8 cellular contexts compared by ENCODE assay signal in the genomic region with DNA sequence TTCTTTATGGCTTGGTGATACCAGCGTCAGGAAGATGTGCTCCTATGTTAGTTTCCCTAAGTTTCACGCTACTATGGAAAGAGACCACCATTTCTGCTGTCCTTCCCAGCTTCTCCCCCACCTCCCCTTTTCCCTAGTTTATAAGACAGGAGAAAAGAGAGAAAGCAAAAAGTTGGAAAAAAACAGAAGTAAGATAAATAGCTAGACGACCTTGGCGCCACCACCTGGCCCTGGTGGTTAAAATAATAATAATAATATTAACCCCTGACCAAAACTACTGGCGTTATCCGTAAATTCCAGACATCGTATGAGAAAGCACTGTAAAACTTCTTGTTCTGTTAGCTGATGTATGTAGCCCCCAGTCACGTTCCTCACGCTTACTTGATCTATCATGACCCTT. TPM values are rescaled to one million over a fixed set of nuclear protein-coding genes. Genes with fewer than 3 reads are reported as not detected.
A peak's percentile ranks its signal among the peaks of the same experiment; 100 is the strongest.
DNase-seq lines count a peak whose midpoint lies in the region; ATAC-seq and TF ChIP-seq lines count a peak whose summit lies in the region.
"Not testable (repeated sequence)": the region's sequence is repeated elsewhere in the genome, so short reads cannot be mapped to it uniquely, and the experiment has no call there.

No MANE protein-coding gene starts in this region.

- H3F3A ChIP-seq in GM23248 (ENCODE audit: insufficient read depth); PC-9 (ENCODE audit: insufficient read depth, low read depth): not testable (repeated sequence)

- ATAC-seq in activated T-helper 17 cell treated with anti-CD3 and anti-CD28 coated beads, Interleukin-2, amount 50 U/mL, for 72 hours (replicated peaks); right cardiac atrium: not testable (repeated sequence)

- H3K4me2 ChIP-seq in GM23248 (ENCODE audit: unreplicated experiment) (peak overlapping the region; percentile 66), PC-9 (peak overlapping the region; percentile 86)

- not testable (repeated sequence) for H3K9me3 ChIP-seq in GM23248 (ENCODE audit: low read depth); PC-9 (ENCODE audit: insufficient read depth, low read depth); right cardiac atrium (ENCODE audit: control insufficient read depth, low read length); muscle layer of duodenum (ENCODE audit: control insufficient read depth in 1 of 2, low read length in 2 of 2)

- not testable (repeated sequence) for H3K79me2 ChIP-seq in GM23248 (ENCODE audit: insufficient read depth)
- peaks cover 18% of the 10 kb centered on the region for H3K79me2 ChIP-seq in PC-9 (ENCODE audit: low read depth)

- H3K27me3 ChIP-seq in GM23248 (replicated peaks; ENCODE audit: insufficient read depth); PC-9 (ENCODE audit: insufficient read depth, low read depth); right cardiac atrium (ENCODE audit: control insufficient read depth, insufficient read depth); muscle layer of duodenum (ENCODE audit: low read depth, low read length): not testable (repeated sequence)

- H3K27ac ChIP-seq in 22Rv1 (peak overlapping the region; percentile 91), PC-9 (peak overlapping the region; percentile 54), right cardiac atrium (ENCODE audit: low read length) (peak overlapping the region; percentile 46), muscle layer of duodenum (ENCODE audit: low read length) (peak overlapping the region; percentile 92), skin epidermis (peak overlapping the region in 20 of 21 experiments; percentile 67 to 96 (median 89))
- H3K27ac ChIP-seq in GM23248 = not testable (repeated sequence)

- H3K4me3 ChIP-seq in GM23248 = peak overlapping the region; percentile 86
- H3K4me3 ChIP-seq in PC-9 = peak overlapping the region; percentile 91
- H3K4me3 ChIP-seq in right cardiac atrium (ENCODE audit: low read length) = peak overlapping the region; percentile 56
- peak overlapping the region; percentile 89 to 95 for H3K4me3 ChIP-seq in muscle layer of duodenum (ENCODE audit: low read depth in 1 of 2, low read length in 2 of 2)
- H3K4me3 ChIP-seq in skin epidermis = peak overlapping the region; percentile 70 to 97 (median 94)

- H3K9me3 Mint-ChIP-seq in activated T-helper 17 cell treated with anti-CD3 and anti-CD28 coated beads, Interleukin-2, amount 50 U/mL, for 72 hours; dendritic cell treated with granulocyte-macrophage colony-stimulating factor and Interleukin-4, amounts not matched to agents 40 ng/mL and 50 ng/mL, for 4 days: not testable (repeated sequence)

- BruUV-seq in PC-9 (replicated peaks; lab: Mats Ljungman, UMichigan) = not testable (repeated sequence)

- H2AFZ ChIP-seq in GM23248 (peak overlapping the region; percentile 95), PC-9 (peak overlapping the region; percentile 88)

- peaks cover 26% of the 10 kb centered on the region for H3K36me3 Mint-ChIP-seq in activated T-helper 17 cell treated with anti-CD3 and anti-CD28 coated beads, Interleukin-2, amount 50 U/mL, for 72 hours (ENCODE audit: low read depth)
- peaks cover 28% of the 10 kb centered on the region for H3K36me3 Mint-ChIP-seq in dendritic cell treated with granulocyte-macrophage colony-stimulating factor and Interleukin-4, amounts not matched to agents 40 ng/mL and 50 ng/mL, for 4 days (ENCODE audit: low read depth)

- peak overlapping the region; percentile 97 for H3K4me3 Mint-ChIP-seq in activated T-helper 17 cell treated with anti-CD3 and anti-CD28 coated beads, Interleukin-2, amount 50 U/mL, for 72 hours
- H3K4me3 Mint-ChIP-seq in dendritic cell treated with granulocyte-macrophage colony-stimulating factor and Interleukin-4, amounts not matched to agents 40 ng/mL and 50 ng/mL, for 4 days = peak overlapping the region; percentile 86

- H3K4me1 ChIP-seq in GM23248 (ENCODE audit: insufficient read depth); right cardiac atrium (ENCODE audit: control insufficient read depth, insufficient read depth, low read length): not testable (repeated sequence)
- H3K4me1 ChIP-seq in PC-9 (replicated peaks; ENCODE audit: insufficient read depth) = peaks cover 20% of the 10 kb centered on the region
- peaks cover 21 to 22% of the 10 kb centered on the region in 2 donors for H3K4me1 ChIP-seq in muscle layer of duodenum (ENCODE audit: control insufficient read depth in 1 of 2, insufficient read depth in 2 of 2, low read length in 2 of 2)

- TF ChIP-seq CTCF in 22Rv1 (IDR thresholded peaks at IDR 0.05) = peak; percentile 60
- TF ChIP-seq CTCF in PC-9 (conservative IDR thresholded peaks at IDR 0.05) = not testable (repeated sequence)

- POLR2A ChIA-PET in PC-9 (lab: Charles Lee; ENCODE audit: unreplicated experiment) = interaction anchor here (0.6 to 0.8 kb wide), 3 partner anchors 19 to 817 kb away, joined by 4 to 6 read pairs (median 5); no protein-coding TSS in a partner anchor

- peak overlapping the region; percentile 72 for H3K9ac ChIP-seq in GM23248

- H3K27me3 Mint-ChIP-seq in activated T-helper 17 cell treated with anti-CD3 and anti-CD28 coated beads, Interleukin-2, amount 50 U/mL, for 72 hours; dendritic cell treated with granulocyte-macrophage colony-stimulating factor and Interleukin-4, amounts not matched to agents 40 ng/mL and 50 ng/mL, for 4 days: not testable (repeated sequence)

- not testable (repeated sequence) for H4K20me1 ChIP-seq in GM23248 (ENCODE audit: insufficient read depth); PC-9 (ENCODE audit: insufficient read depth)

- CTCF ChIA-PET in PC-9 (lab: Charles Lee) = not testable (repeated sequence)

- H3K9me2 ChIP-seq in GM23248 (ENCODE audit: insufficient read depth); PC-9 (ENCODE audit: insufficient read depth): not testable (repeated sequence)

- intact Hi-C loops in PC-9 (cut with micrococcal nuclease; ENCODE audit: unreplicated experiment) (loop anchor here (5.0 kb wide), 1 partner anchor 67 kb away; a partner anchor contains a TSS), right cardiac atrium (cut with DNase I) (loop anchor here in 2 of 4 donors (5.0 to 10.0 kb wide), 2 partner anchors 59 to 152 kb away; no protein-coding TSS in a partner anchor)
- intact Hi-C loops in dendritic cell treated with granulocyte-macrophage colony-stimulating factor and Interleukin-4, amounts not matched to agents 40 ng/mL and 50 ng/mL, for 4 days (cut with micrococcal nuclease) = loop anchor here (5.0 to 10.0 kb wide), 2 partner anchors 69 to 152 kb away; a partner anchor contains a TSS

- peak overlapping the region; percentile 95 for H3K27ac Mint-ChIP-seq in activated T-helper 17 cell treated with anti-CD3 and anti-CD28 coated beads, Interleukin-2, amount 50 U/mL, for 72 hours
- peak overlapping the region; percentile 94 for H3K27ac Mint-ChIP-seq in dendritic cell treated with granulocyte-macrophage colony-stimulating factor and Interleukin-4, amounts not matched to agents 40 ng/mL and 50 ng/mL, for 4 days

- H3K36me3 ChIP-seq in GM23248 (ENCODE audit: low read depth); PC-9 (ENCODE audit: low read depth): not testable (repeated sequence)
- H3K36me3 ChIP-seq in muscle layer of duodenum (ENCODE audit: control insufficient read depth in 1 of 2, insufficient read depth in 2 of 2, low read length in 2 of 2) = peaks cover 7 to 10% of the 10 kb centered on the region in 2 donors

- not testable (repeated sequence) for DNase-seq in GM23248, right cardiac atrium
- DNase-seq in PC-9 = peak in 1 of 2 experiments; percentile 3

- peaks cover 24% of the 10 kb centered on the region for H3K4me1 Mint-ChIP-seq in activated T-helper 17 cell treated with anti-CD3 and anti-CD28 coated beads, Interleukin-2, amount 50 U/mL, for 72 hours
- peaks cover 36% of the 10 kb centered on the region for H3K4me1 Mint-ChIP-seq in dendritic cell treated with granulocyte-macrophage colony-stimulating factor and Interleukin-4, amounts not matched to agents 40 ng/mL and 50 ng/mL, for 4 days (ENCODE audit: low read depth)

- 14 to 16% methylated on average over 9 of the region's 9 CpGs for WGBS in GM23248 (ENCODE audit: low coverage in 1 of 2, low lambda C conversion rate in 2 of 2, missing lambda C conversion rate in 2 of 2), 2 experiments
- 7% methylated on average over 9 of the region's 9 CpGs for WGBS in right cardiac atrium

- in situ Hi-C loops in GM23248 (cut with MboI) = not testable (repeated sequence)

RNA-seq across cellular contexts. Expression of a gene that starts 1.0 kb away (rescaled TPM):
- 17.9 and 20.9 TPM in 2 replicates for total RNA-seq in GM23248 (2014; rRNA removed; shearing (Covaris generic))
- polyA plus RNA-seq in GM23248 (2016; fragmentation: Nextera tagmentation; extraction: Ambion mirVana) = 11.2 and 12.5 TPM in 2 replicates
- total RNA-seq in PC-9 (2021) = 27.3 and 32.5 TPM in 2 replicates
- 10 to 100 TPM; 42.2 to 67.0 TPM for total RNA-seq in activated T-helper 17 cell treated with anti-CD3 and anti-CD28 coated beads, Interleukin-2, amount 50 U/mL, for 72 hours
- 10 to 100 TPM in 2 of 4 donors, 1 to 10 TPM in 2; 8.9 to 14.7 (median 10.7) TPM for total RNA-seq in right cardiac atrium
- polyA plus RNA-seq in right cardiac atrium = 4.3 TPM
